In the genomic region with DNA sequence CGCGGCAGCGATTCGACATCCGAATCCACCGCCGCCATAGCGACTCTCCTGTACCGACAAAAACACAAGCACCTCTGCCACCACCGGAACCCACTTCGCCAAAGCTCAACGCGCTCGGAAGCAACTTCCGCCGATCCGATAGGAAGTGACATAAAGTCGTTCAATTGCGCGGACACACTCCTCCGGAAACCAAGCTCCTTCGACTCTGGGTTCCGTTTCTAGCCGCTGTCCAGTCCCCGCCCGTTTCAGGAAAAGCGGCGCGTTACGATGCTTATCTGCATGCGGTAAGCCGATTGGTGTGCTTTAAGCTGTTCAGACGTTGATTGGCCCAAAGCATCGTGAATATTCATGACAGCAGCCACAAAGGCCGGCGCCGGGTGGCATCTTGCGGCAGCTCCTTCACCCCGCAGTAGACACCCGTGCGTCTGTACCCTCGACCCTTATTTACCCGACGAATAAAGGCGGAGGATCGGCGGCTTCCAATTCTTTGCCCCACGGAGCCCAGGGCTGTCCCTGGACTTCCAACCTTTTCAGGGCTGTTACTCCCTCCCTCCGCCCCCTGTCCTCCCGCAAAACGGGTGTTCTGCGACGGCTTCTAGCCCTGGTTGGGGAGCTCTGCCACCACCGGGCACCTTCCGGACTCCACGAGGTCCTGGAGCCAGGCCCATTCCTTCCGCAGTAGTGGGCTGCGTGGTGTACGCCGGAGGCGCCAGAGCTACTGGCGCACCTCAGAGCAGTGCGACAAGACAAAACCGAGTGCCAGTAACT, we compare ENCODE assay signal across 1 cellular context.
TF ChIP-seq lines count a peak whose summit lies in the region.

A gene with protein sequence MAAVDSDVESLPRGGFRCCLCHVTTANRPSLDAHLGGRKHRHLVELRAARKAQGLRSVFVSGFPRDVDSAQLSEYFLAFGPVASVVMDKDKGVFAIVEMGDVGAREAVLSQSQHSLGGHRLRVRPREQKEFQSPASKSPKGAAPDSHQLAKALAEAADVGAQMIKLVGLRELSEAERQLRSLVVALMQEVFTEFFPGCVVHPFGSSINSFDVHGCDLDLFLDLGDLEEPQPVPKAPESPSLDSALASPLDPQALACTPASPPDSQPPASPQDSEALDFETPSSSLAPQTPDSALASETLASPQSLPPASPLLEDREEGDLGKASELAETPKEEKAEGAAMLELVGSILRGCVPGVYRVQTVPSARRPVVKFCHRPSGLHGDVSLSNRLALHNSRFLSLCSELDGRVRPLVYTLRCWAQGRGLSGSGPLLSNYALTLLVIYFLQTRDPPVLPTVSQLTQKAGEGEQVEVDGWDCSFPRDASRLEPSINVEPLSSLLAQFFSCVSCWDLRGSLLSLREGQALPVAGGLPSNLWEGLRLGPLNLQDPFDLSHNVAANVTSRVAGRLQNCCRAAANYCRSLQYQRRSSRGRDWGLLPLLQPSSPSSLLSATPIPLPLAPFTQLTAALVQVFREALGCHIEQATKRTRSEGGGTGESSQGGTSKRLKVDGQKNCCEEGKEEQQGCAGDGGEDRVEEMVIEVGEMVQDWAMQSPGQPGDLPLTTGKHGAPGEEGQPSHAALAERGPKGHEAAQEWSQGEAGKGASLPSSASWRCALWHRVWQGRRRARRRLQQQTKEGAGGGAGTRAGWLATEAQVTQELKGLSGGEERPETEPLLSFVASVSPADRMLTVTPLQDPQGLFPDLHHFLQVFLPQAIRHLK (minus strand): TSS at position 76 of the 768 bp plus-strand sequence. CDS start 38 bp downstream, at position 38.

TF ChIP-seq in HepG2, 621 proteins besides CTCF, POLR2A, EP300 and RAD21 (continued from another document and continues in another):
- TF ChIP-seq, protein P1, sequence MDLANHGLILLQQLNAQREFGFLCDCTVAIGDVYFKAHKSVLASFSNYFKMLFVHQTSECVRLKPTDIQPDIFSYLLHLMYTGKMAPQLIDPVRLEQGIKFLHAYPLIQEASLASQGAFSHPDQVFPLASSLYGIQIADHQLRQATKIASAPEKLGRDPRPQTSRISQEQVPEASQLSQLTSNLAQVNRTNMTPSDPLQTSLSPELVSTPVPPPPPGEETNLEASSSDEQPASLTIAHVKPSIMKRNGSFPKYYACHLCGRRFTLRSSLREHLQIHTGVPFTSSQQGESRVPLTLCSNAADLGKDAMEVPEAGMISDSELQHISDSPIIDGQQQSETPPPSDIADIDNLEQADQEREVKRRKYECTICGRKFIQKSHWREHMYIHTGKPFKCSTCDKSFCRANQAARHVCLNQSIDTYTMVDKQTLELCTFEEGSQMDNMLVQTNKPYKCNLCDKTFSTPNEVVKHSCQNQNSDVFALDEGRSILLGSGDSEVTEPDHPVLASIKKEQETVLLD (CRISPR knock-in tag; IDR thresholded peaks at IDR 0.05; ENCODE audit: low read depth): peak; percentile 88
- TF ChIP-seq, protein P2, sequence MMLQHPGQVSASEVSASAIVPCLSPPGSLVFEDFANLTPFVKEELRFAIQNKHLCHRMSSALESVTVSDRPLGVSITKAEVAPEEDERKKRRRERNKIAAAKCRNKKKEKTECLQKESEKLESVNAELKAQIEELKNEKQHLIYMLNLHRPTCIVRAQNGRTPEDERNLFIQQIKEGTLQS (CRISPR knock-in tag; IDR thresholded peaks at IDR 0.05): peak; percentile 38; the same call in 1 of the 2 replicates
- TF ChIP-seq ZNF121 (CRISPR knock-in tag; IDR thresholded peaks at IDR 0.05) (no peak), KLF15 (CRISPR knock-in tag; IDR thresholded peaks at IDR 0.05; ENCODE audit: borderline replicate concordance) (no peak), NFATC3 (CRISPR knock-in tag; IDR thresholded peaks at IDR 0.05) (peak; percentile 3; the same call in 1 of the 2 replicates), ZNF564 (CRISPR knock-in tag; IDR thresholded peaks at IDR 0.05) (0 out of 2 replicates have a peak, but pooled peaks have one; percentile 69), ZNF777 (CRISPR knock-in tag; IDR thresholded peaks at IDR 0.05) (peak; percentile 36; the same call in 1 of the 2 replicates), SUZ12 (IDR thresholded peaks at IDR 0.05; ENCODE audit: low read depth, low read length) (no peak), ZNF788 (CRISPR knock-in tag; IDR thresholded peaks at IDR 0.05; ENCODE audit: borderline replicate concordance) (peak; percentile 94; the same call in 1 of the 2 replicates), ZFP62 (CRISPR knock-in tag; IDR thresholded peaks at IDR 0.05) (no peak), ZBTB20 (CRISPR knock-in tag; IDR thresholded peaks at IDR 0.05; ENCODE audit: borderline replicate concordance, low read depth) (peak; percentile 77), ZNF850 (CRISPR knock-in tag; conservative IDR thresholded peaks at IDR 0.05) (no peak), ZNF773 (CRISPR knock-in tag; IDR thresholded peaks at IDR 0.05; ENCODE audit: borderline replicate concordance) (0 out of 2 replicates have a peak, but pooled peaks have one; percentile 15), RAD51 (IDR thresholded peaks at IDR 0.05; ENCODE audit: borderline replicate concordance) (no peak), ZNF572 (CRISPR knock-in tag; IDR thresholded peaks at IDR 0.05) (0 out of 2 replicates have a peak, but pooled peaks have one; percentile 25), NR2F6 (IDR thresholded peaks at IDR 0.05) (peak; percentile 53; the same call in 1 of the 2 replicates), NR2F6 (CRISPR knock-in tag; IDR thresholded peaks at IDR 0.05) (peak; percentile 56; the same call in 1 of the 2 replicates), AGO1 (IDR thresholded peaks at IDR 0.05; ENCODE audit: low read depth, low read length, poor library complexity, severe bottlenecking) (peak; percentile 83), SRY (CRISPR knock-in tag; IDR thresholded peaks at IDR 0.05) (peak; percentile 72; the same call in 1 of the 2 replicates), ZBTB21 (CRISPR knock-in tag; IDR thresholded peaks at IDR 0.05) (peak; percentile 67), NFIC (IDR thresholded peaks at IDR 0.05; ENCODE audit: low read length) (0 out of 2 replicates have a peak, but pooled peaks have one; percentile 48), CEBPB (IDR thresholded peaks at IDR 0.05; ENCODE audit: borderline replicate concordance, low read depth, low read length) (peak; percentile 4; the same call in 1 of the 2 replicates), CHCHD3 (CRISPR knock-in tag; IDR thresholded peaks at IDR 0.05) (no peak), ZNF761 (CRISPR knock-in tag; conservative IDR thresholded peaks at IDR 0.05) (peak; percentile 70; the same call in 1 of the 2 replicates), TCF12 (IDR thresholded peaks at IDR 0.05) (no peak), TCF12 (CRISPR knock-in tag; IDR thresholded peaks at IDR 0.05) (no peak), ZKSCAN8 (CRISPR knock-in tag; IDR thresholded peaks at IDR 0.05; ENCODE audit: borderline replicate concordance) (peak; percentile 66; the same call in 1 of the 2 replicates), ZNF3 (CRISPR knock-in tag; IDR thresholded peaks at IDR 0.05) (no peak), BRD4 (CRISPR knock-in tag; IDR thresholded peaks at IDR 0.05) (no peak; the same call in 1 of the 2 replicates), ZNF160 (CRISPR knock-in tag; IDR thresholded peaks at IDR 0.05) (no peak), FOXM1 (CRISPR knock-in tag; IDR thresholded peaks at IDR 0.05) (no peak), MTF2 (CRISPR knock-in tag; IDR thresholded peaks at IDR 0.05; ENCODE audit: borderline replicate concordance) (no peak), PAWR (CRISPR knock-in tag; IDR thresholded peaks at IDR 0.05; ENCODE audit: borderline replicate concordance) (no peak), POLR2G (IDR thresholded peaks at IDR 0.05; ENCODE audit: low read depth, low read length) (peak; percentile 95)
- TF ChIP-seq, protein P3, sequence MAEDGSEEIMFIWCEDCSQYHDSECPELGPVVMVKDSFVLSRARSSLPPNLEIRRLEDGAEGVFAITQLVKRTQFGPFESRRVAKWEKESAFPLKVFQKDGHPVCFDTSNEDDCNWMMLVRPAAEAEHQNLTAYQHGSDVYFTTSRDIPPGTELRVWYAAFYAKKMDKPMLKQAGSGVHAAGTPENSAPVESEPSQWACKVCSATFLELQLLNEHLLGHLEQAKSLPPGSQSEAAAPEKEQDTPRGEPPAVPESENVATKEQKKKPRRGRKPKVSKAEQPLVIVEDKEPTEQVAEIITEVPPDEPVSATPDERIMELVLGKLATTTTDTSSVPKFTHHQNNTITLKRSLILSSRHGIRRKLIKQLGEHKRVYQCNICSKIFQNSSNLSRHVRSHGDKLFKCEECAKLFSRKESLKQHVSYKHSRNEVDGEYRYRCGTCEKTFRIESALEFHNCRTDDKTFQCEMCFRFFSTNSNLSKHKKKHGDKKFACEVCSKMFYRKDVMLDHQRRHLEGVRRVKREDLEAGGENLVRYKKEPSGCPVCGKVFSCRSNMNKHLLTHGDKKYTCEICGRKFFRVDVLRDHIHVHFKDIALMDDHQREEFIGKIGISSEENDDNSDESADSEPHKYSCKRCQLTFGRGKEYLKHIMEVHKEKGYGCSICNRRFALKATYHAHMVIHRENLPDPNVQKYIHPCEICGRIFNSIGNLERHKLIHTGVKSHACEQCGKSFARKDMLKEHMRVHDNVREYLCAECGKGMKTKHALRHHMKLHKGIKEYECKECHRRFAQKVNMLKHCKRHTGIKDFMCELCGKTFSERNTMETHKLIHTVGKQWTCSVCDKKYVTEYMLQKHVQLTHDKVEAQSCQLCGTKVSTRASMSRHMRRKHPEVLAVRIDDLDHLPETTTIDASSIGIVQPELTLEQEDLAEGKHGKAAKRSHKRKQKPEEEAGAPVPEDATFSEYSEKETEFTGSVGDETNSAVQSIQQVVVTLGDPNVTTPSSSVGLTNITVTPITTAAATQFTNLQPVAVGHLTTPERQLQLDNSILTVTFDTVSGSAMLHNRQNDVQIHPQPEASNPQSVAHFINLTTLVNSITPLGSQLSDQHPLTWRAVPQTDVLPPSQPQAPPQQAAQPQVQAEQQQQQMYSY (CRISPR knock-in tag; IDR thresholded peaks at IDR 0.05): no peak
- TF ChIP-seq, protein P4, sequence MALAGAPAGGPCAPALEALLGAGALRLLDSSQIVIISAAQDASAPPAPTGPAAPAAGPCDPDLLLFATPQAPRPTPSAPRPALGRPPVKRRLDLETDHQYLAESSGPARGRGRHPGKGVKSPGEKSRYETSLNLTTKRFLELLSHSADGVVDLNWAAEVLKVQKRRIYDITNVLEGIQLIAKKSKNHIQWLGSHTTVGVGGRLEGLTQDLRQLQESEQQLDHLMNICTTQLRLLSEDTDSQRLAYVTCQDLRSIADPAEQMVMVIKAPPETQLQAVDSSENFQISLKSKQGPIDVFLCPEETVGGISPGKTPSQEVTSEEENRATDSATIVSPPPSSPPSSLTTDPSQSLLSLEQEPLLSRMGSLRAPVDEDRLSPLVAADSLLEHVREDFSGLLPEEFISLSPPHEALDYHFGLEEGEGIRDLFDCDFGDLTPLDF (CRISPR knock-in tag; IDR thresholded peaks at IDR 0.05): peak; percentile 89
- TF ChIP-seq, protein P5, sequence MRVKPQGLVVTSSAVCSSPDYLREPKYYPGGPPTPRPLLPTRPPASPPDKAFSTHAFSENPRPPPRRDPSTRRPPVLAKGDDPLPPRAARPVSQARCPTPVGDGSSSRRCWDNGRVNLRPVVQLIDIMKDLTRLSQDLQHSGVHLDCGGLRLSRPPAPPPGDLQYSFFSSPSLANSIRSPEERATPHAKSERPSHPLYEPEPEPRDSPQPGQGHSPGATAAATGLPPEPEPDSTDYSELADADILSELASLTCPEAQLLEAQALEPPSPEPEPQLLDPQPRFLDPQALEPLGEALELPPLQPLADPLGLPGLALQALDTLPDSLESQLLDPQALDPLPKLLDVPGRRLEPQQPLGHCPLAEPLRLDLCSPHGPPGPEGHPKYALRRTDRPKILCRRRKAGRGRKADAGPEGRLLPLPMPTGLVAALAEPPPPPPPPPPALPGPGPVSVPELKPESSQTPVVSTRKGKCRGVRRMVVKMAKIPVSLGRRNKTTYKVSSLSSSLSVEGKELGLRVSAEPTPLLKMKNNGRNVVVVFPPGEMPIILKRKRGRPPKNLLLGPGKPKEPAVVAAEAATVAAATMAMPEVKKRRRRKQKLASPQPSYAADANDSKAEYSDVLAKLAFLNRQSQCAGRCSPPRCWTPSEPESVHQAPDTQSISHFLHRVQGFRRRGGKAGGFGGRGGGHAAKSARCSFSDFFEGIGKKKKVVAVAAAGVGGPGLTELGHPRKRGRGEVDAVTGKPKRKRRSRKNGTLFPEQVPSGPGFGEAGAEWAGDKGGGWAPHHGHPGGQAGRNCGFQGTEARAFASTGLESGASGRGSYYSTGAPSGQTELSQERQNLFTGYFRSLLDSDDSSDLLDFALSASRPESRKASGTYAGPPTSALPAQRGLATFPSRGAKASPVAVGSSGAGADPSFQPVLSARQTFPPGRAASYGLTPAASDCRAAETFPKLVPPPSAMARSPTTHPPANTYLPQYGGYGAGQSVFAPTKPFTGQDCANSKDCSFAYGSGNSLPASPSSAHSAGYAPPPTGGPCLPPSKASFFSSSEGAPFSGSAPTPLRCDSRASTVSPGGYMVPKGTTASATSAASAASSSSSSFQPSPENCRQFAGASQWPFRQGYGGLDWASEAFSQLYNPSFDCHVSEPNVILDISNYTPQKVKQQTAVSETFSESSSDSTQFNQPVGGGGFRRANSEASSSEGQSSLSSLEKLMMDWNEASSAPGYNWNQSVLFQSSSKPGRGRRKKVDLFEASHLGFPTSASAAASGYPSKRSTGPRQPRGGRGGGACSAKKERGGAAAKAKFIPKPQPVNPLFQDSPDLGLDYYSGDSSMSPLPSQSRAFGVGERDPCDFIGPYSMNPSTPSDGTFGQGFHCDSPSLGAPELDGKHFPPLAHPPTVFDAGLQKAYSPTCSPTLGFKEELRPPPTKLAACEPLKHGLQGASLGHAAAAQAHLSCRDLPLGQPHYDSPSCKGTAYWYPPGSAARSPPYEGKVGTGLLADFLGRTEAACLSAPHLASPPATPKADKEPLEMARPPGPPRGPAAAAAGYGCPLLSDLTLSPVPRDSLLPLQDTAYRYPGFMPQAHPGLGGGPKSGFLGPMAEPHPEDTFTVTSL (CRISPR knock-in tag; IDR thresholded peaks at IDR 0.05; ENCODE audit: borderline replicate concordance): peak; percentile 51; the same call in 1 of the 2 replicates
- TF ChIP-seq, protein P6, sequence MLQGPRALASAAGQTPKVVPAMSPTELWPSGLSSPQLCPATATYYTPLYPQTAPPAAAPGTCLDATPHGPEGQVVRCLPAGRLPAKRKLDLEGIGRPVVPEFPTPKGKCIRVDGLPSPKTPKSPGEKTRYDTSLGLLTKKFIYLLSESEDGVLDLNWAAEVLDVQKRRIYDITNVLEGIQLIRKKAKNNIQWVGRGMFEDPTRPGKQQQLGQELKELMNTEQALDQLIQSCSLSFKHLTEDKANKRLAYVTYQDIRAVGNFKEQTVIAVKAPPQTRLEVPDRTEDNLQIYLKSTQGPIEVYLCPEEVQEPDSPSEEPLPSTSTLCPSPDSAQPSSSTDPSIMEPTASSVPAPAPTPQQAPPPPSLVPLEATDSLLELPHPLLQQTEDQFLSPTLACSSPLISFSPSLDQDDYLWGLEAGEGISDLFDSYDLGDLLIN (CRISPR knock-in tag; IDR thresholded peaks at IDR 0.05; ENCODE audit: borderline replicate concordance): no peak
- TF ChIP-seq, protein P7, sequence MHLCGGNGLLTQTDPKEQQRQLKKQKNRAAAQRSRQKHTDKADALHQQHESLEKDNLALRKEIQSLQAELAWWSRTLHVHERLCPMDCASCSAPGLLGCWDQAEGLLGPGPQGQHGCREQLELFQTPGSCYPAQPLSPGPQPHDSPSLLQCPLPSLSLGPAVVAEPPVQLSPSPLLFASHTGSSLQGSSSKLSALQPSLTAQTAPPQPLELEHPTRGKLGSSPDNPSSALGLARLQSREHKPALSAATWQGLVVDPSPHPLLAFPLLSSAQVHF (CRISPR knock-in tag; IDR thresholded peaks at IDR 0.05): peak; percentile 64; the same call in 1 of the 2 replicates
